Comparison of ENCODE assay signal across 9 cellular contexts in the genomic region with DNA sequence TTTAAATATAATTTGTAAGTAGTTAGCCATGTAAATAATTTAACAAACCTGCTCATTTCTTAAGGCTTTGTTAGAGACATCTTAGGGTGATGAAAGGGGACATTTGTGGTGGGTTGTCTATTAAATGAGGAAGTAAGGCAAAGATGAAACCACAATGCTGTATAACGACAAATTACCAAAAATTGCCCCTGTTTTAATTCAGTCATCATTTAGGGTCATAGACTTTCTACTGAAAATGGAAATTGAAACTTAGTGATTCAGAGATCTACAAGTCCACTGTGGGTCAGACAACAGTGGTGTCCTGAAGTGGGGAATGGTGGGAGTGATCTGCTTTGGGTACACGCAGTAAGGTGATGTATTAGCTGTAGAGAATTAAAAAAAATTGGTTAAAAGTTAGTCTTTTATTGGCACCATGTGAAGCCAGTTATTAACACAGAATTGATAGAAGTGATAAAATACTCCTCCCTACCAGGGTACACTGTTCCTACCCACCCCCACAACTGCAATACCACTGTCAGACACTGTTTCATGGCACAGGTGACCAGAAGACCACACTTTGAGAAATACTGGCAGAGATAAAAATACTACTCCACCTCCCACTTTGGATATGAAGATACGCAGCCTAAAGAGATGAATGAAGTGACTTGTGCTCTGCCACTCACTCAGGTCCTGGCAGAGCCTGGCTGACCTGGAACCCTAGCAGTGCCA. TPM values are rescaled to one million over a fixed set of nuclear protein-coding genes. Genes with fewer than 3 reads are reported as not detected.
DNase-seq lines count a peak whose midpoint lies in the region; ATAC-seq and TF ChIP-seq lines count a peak whose summit lies in the region.
"Had no signal": no experiment of that assay in that cellular context is flagged by ENCODE, and none has a peak within 500 bp of the region (broad histone marks: within the 10 kb centered on the region; RNA-seq: fewer than 3 reads in every experiment).

No MANE protein-coding gene starts in this region.

- H3K9me3 ChIP-seq in right atrium auricular region = no peaks in the 10 kb centered on the region
- H3K9me3 ChIP-seq: mucosa of descending colon had no signal

- no peaks in the 10 kb centered on the region for H3K36me3 Mint-ChIP-seq in central memory CD8-positive, alpha-beta T cell (ENCODE audit: insufficient read depth)
- H3K36me3 Mint-ChIP-seq in activated CD4-positive, alpha-beta T cell treated with anti-CD3 and anti-CD28 coated beads, Interleukin-2, amount 10 ng/mL, durations not matched to agents 24 days and 14 days (ENCODE audit: low read depth) = peaks cover 12% of the 10 kb centered on the region

- no peak for TF ChIP-seq CTCF in GM12865 (IDR thresholded peaks at IDR 0.05; ENCODE audit: insufficient read depth, low read depth, low read length, missing control alignments)
- TF ChIP-seq CTCF in right atrium auricular region (IDR thresholded peaks at IDR 0.05) = no peak

- H3K27ac Mint-ChIP-seq in central memory CD8-positive, alpha-beta T cell (ENCODE audit: low read depth) = no peak overlapping the region
- no peak overlapping the region for H3K27ac Mint-ChIP-seq in activated CD4-positive, alpha-beta T cell treated with anti-CD3 and anti-CD28 coated beads, Interleukin-2, amount 10 ng/mL, durations not matched to agents 24 days and 14 days

- ATAC-seq in GM21447 (IDR thresholded peaks at IDR 0.05; ENCODE audit: unreplicated experiment) (peak; percentile 59), HG03457 (IDR thresholded peaks at IDR 0.05; ENCODE audit: unreplicated experiment) (peak; percentile 69)
- peak; percentile 14 for ATAC-seq in central memory CD8-positive, alpha-beta T cell (replicated peaks; ENCODE audit: extremely low read depth, poor library complexity, severe bottlenecking)

- no peak overlapping the region for H3K4me3 Mint-ChIP-seq in central memory CD8-positive, alpha-beta T cell
- H3K4me3 Mint-ChIP-seq in activated CD4-positive, alpha-beta T cell treated with anti-CD3 and anti-CD28 coated beads, Interleukin-2, amount 10 ng/mL, durations not matched to agents 24 days and 14 days = no peak overlapping the region

- H3K4me1 Mint-ChIP-seq in central memory CD8-positive, alpha-beta T cell = peaks cover 23% of the 10 kb centered on the region
- H3K4me1 Mint-ChIP-seq in activated CD4-positive, alpha-beta T cell treated with anti-CD3 and anti-CD28 coated beads, Interleukin-2, amount 10 ng/mL, durations not matched to agents 24 days and 14 days = peaks cover 47% of the 10 kb centered on the region

- no peaks in the 10 kb centered on the region for H3K9me3 Mint-ChIP-seq in central memory CD8-positive, alpha-beta T cell
- peaks cover 3% of the 10 kb centered on the region for H3K9me3 Mint-ChIP-seq in activated CD4-positive, alpha-beta T cell treated with anti-CD3 and anti-CD28 coated beads, Interleukin-2, amount 10 ng/mL, durations not matched to agents 24 days and 14 days

- intact Hi-C loops in activated CD4-positive, alpha-beta T cell treated with anti-CD3 and anti-CD28 coated beads, Interleukin-2, amount 10 ng/mL, durations not matched to agents 24 days and 14 days (cut with micrococcal nuclease) = no loop called here

- no peaks in the 10 kb centered on the region for H3K36me3 ChIP-seq in right atrium auricular region

- no peak overlapping the region for H3K27ac ChIP-seq in right atrium auricular region

- H3K4me3 ChIP-seq in GM12865 (ENCODE audit: low read depth, low read length) (peak overlapping the region; percentile 7), right atrium auricular region (no peak overlapping the region)
- H3K4me3 ChIP-seq: mucosa of descending colon had no signal

- H3K4me1 ChIP-seq in right atrium auricular region = peaks cover 0 to 33% of the 10 kb centered on the region in 2 donors

- H3K27me3 Mint-ChIP-seq in central memory CD8-positive, alpha-beta T cell = no peaks in the 10 kb centered on the region
- no peaks in the 10 kb centered on the region for H3K27me3 Mint-ChIP-seq in activated CD4-positive, alpha-beta T cell treated with anti-CD3 and anti-CD28 coated beads, Interleukin-2, amount 10 ng/mL, durations not matched to agents 24 days and 14 days

- DNase-seq in GM12865 (ENCODE audit: low read depth) (peak; percentile 70), NCI-H526 treated with DMSO at 0.1 percent for 48 hours (lab: John Stamatoyannopoulos, UW) (no peak), NCI-H146 treated with DMSO at 0.1 percent for 48 hours (lab: John Stamatoyannopoulos, UW; ENCODE audit: unreplicated experiment) (no peak), right atrium auricular region (ENCODE audit: low spot score) (no peak)
- DNase-seq in central memory CD8-positive, alpha-beta T cell (ENCODE audit: low spot score in 2 of 2) = no peak
- no peak for DNase-seq in activated CD4-positive, alpha-beta T cell treated with anti-CD3 and anti-CD28 coated beads, Interleukin-2, amount 10 ng/mL, durations not matched to agents 24 days and 14 days
- DNase-seq: mucosa of descending colon had no signal

- H3K27me3 ChIP-seq in right atrium auricular region = no peaks in the 10 kb centered on the region

RNA-seq across cellular contexts. Expression of gene CERS6, which starts 13.4 kb away (rescaled TPM):
- total RNA-seq in activated CD4-positive, alpha-beta T cell treated with anti-CD3 and anti-CD28 coated beads, Interleukin-2, amount 10 ng/mL, durations not matched to agents 24 days and 14 days = 25.3 and 26.3 TPM in 2 replicates
- 10 to 100 TPM; 59.4 to 74.5 TPM for total RNA-seq in right atrium auricular region

Comparison
In these comparisons a context has a peak if more than half of its experiments do, and no peak if none do; other contexts are left out.
1. ATAC-seq: peak in every context shown above with its lines; median percentile 69 in HG03457; 59 in GM21447; 14 in central memory CD8-positive, alpha-beta T cell.